Comparison of ENCODE assay signal across 8 cellular contexts in genomic region chr7:48299580-48300169, GRCh38.
DNase-seq lines count a peak whose midpoint lies in the region; ATAC-seq lines count a peak whose summit lies in the region.

No MANE protein-coding gene starts in this region.

- peak; percentile 82 for ATAC-seq in GM21390 (IDR thresholded peaks at IDR 0.05; ENCODE audit: unreplicated experiment)
- ATAC-seq in HG03571 (IDR thresholded peaks at IDR 0.05; ENCODE audit: unreplicated experiment): peak; percentile 91
- no peak for ATAC-seq in HG02840 (IDR thresholded peaks at IDR 0.05; ENCODE audit: low FRiP score, unreplicated experiment)

- DNase-seq in GM04504 (ENCODE audit: low read depth) (peak; percentile 35), NOMO-1 (lab: John Stamatoyannopoulos, UW; ENCODE audit: unreplicated experiment in 2 of 2) (peak; percentile 61 to 66), astrocyte of the hippocampus (ENCODE audit: low read depth, low spot score) (peak; percentile 79), iPS DF 19.7 (ENCODE audit: low read depth, low spot score) (peak; percentile 40), smooth muscle cell of the brain vasculature (ENCODE audit: low read depth, low spot score) (peak; percentile 35)
